Comparison of ENCODE assay signal across 23 cellular contexts in genomic region chr16:57923418-57923817, GRCh38. TPM values are rescaled to one million over a fixed set of nuclear protein-coding genes. Genes with fewer than 3 reads are reported as not detected.
DNase-seq lines count a peak whose midpoint lies in the region; FAIRE-seq and TF ChIP-seq lines count a peak whose summit lies in the region.
"Had no signal": no experiment of that assay in that cellular context is flagged by ENCODE, and none has a peak within 500 bp of the region (broad histone marks: within the 10 kb centered on the region; RNA-seq: fewer than 3 reads in every experiment).

No MANE protein-coding gene starts in this region.

- H2AFZ ChIP-seq in H1 (ENCODE audit: low read length) = no peak overlapping the region
- H2AFZ ChIP-seq: GM23248 had no signal

- H3K18ac ChIP-seq in H1 (ENCODE audit: extremely low read depth, low read length) = no peak overlapping the region

- H2BK20ac ChIP-seq in H1 (ENCODE audit: low read length) = no peak overlapping the region

- no peak overlapping the region for H4K8ac ChIP-seq in H1 (ENCODE audit: extremely low read depth, insufficient read depth, low read length)

- no peak overlapping the region for H4K5ac ChIP-seq in H1 (ENCODE audit: insufficient read length, low read depth, low read length)

- no peak for TF ChIP-seq EP300 in H1 (IDR thresholded peaks at IDR 0.05; ENCODE audit: borderline replicate concordance in 1 of 2, low read depth in 2 of 2, low read length in 2 of 2)

- H2BK120ac ChIP-seq in H1 (replicated peaks; ENCODE audit: low read depth, low read length) = no peak overlapping the region

- H3K9ac ChIP-seq in H1 (replicated peaks in 1 of 4; ENCODE audit: extremely low read depth in 1 of 4, low read depth in 3 of 4, low read length in 3 of 4) (no peak overlapping the region), kidney (ENCODE audit: low read length in 2 of 2) (no peak overlapping the region)
- H3K9ac ChIP-seq: GM23248 had no signal

- TF ChIP-seq POLR2A in H1 (IDR thresholded peaks at IDR 0.05; ENCODE audit: control extremely low read depth in 1 of 2, low read depth in 2 of 2, low read length in 2 of 2) = no peak

- peak overlapping the region; percentile 77 for H3K27ac Mint-ChIP-seq in activated naive CD4-positive, alpha-beta T cell treated with anti-CD3 and anti-CD28 coated beads, Interleukin-2, amount 50 U/mL, for 24 hours
- H3K27ac Mint-ChIP-seq in activated naive CD8-positive, alpha-beta T cell treated with anti-CD3 and anti-CD28 coated beads for 36 hours = no peak overlapping the region
- H3K27ac Mint-ChIP-seq: CD4-positive, alpha-beta T cell had no signal

- H2BK5ac ChIP-seq in H1 (ENCODE audit: low read depth, low read length) = no peak overlapping the region

- POLR2A ChIA-PET in H1 (lab: Charles Lee; ENCODE audit: partially characterized antibody) = no interaction called here

- FAIRE-seq in H1 (lab: Jason Lieb, UNC) = no peak
- FAIRE-seq in kidney (lab: Jason Lieb, UNC) = no peak
- FAIRE-seq: A549, D721Med, G401.6, GM12891, GM18507, H54 had no signal

- TF ChIP-seq CTCF in H1 (IDR thresholded peaks at IDR 0.05; ENCODE audit: control extremely low read depth in 1 of 3, insufficient read depth in 1 of 3, low read depth in 1 of 3, low read length in 3 of 3) (no peak), kidney (IDR thresholded peaks at IDR 0.05; ENCODE audit: borderline replicate concordance, extremely low read depth, insufficient read depth) (no peak)

- H4K20me1 ChIP-seq in H1 (replicated peaks in 1 of 2; ENCODE audit: control insufficient read depth in 1 of 2, insufficient read depth in 2 of 2, low read length in 2 of 2) = no peaks in the 10 kb centered on the region

- no peaks in the 10 kb centered on the region for H3K9me3 Mint-ChIP-seq in activated naive CD4-positive, alpha-beta T cell treated with anti-CD3 and anti-CD28 coated beads, Interleukin-2, amount 50 U/mL, for 24 hours
- no peaks in the 10 kb centered on the region for H3K9me3 Mint-ChIP-seq in activated naive CD8-positive, alpha-beta T cell treated with anti-CD3 and anti-CD28 coated beads for 36 hours
- H3K9me3 Mint-ChIP-seq: CD4-positive, alpha-beta T cell had no signal

- intact Hi-C loops in kidney (cut with DNase I) = no loop called here

- WGBS in H1 (ENCODE audit: extremely low coverage in 1 of 2, insufficient coverage in 1 of 2, insufficient read length in 1 of 2, insufficient replicate concordance in 2 of 2, low coverage in 1 of 2, low lambda C conversion rate in 2 of 2, missing lambda C conversion rate in 1 of 2), 2 experiments = 83% methylated on average over 2 of the region's 2 CpGs; no CpG with 5 or more reads in 1 of the 2 experiments

- H3K79me2 ChIP-seq in H1 (ENCODE audit: control insufficient read depth in 1 of 2, insufficient read depth in 2 of 2, low read length in 2 of 2) = no peaks in the 10 kb centered on the region

- H3K36me3 Mint-ChIP-seq in activated naive CD4-positive, alpha-beta T cell treated with anti-CD3 and anti-CD28 coated beads, Interleukin-2, amount 50 U/mL, for 24 hours = no peaks in the 10 kb centered on the region
- no peaks in the 10 kb centered on the region for H3K36me3 Mint-ChIP-seq in activated naive CD8-positive, alpha-beta T cell treated with anti-CD3 and anti-CD28 coated beads for 36 hours

- H3K4me1 ChIP-seq in H1 (replicated peaks in 1 of 4; ENCODE audit: control insufficient read depth in 3 of 4, insufficient read depth in 4 of 4, low read length in 3 of 4) (peaks cover 0 to 2% (median 0%) of the 10 kb centered on the region in 4 experiments; a peak in 1 of 7 replicates), kidney (ENCODE audit: control insufficient read depth in 1 of 2, insufficient read depth in 1 of 2, low read depth in 1 of 2, low read length in 2 of 2) (no peaks in the 10 kb centered on the region)
- H3K4me1 ChIP-seq: A549, Caco-2 had no signal

- H3K27me3 Mint-ChIP-seq in activated naive CD4-positive, alpha-beta T cell treated with anti-CD3 and anti-CD28 coated beads, Interleukin-2, amount 50 U/mL, for 24 hours = peaks cover 1% of the 10 kb centered on the region
- no peaks in the 10 kb centered on the region for H3K27me3 Mint-ChIP-seq in activated naive CD8-positive, alpha-beta T cell treated with anti-CD3 and anti-CD28 coated beads for 36 hours
- H3K27me3 Mint-ChIP-seq: CD4-positive, alpha-beta T cell had no signal

- H3K4me2 ChIP-seq in H1 (ENCODE audit: insufficient read depth in 1 of 2, low read depth in 2 of 2, low read length in 2 of 2) = no peak overlapping the region
- H3K4me2 ChIP-seq: A549 had no signal

- H3K79me1 ChIP-seq in H1 (ENCODE audit: low read depth, low read length) = no peaks in the 10 kb centered on the region

- CTCF ChIA-PET in H1 (lab: Charles Lee; ENCODE audit: partially characterized antibody) = interaction anchor here (1.4 to 1.7 kb wide), 2 partner anchors 24 to 147 kb away, joined by 3 to 4 read pairs; no protein-coding TSS in a partner anchor

- H3K4me3 Mint-ChIP-seq in activated naive CD4-positive, alpha-beta T cell treated with anti-CD3 and anti-CD28 coated beads, Interleukin-2, amount 50 U/mL, for 24 hours = no peak overlapping the region
- no peak overlapping the region for H3K4me3 Mint-ChIP-seq in activated naive CD8-positive, alpha-beta T cell treated with anti-CD3 and anti-CD28 coated beads for 36 hours
- H3K4me3 Mint-ChIP-seq: CD4-positive, alpha-beta T cell had no signal

- H3K56ac ChIP-seq in H1 (replicated peaks; ENCODE audit: insufficient read length, low read depth, low read length) = no peak overlapping the region

- H3K27ac ChIP-seq in H1 (ENCODE audit: low read depth, low read length) (no peak overlapping the region), kidney (ENCODE audit: low read depth in 2 of 2, low read length in 2 of 2) (no peak overlapping the region)
- H3K27ac ChIP-seq: 22Rv1, A549, C4-2B, GM23248, HL-60 had no signal

- H3K4ac ChIP-seq in H1 (replicated peaks; ENCODE audit: insufficient read length, low read depth, low read length) = no peak overlapping the region

- no peak overlapping the region for H3K14ac ChIP-seq in H1 (ENCODE audit: insufficient read length)

- DNase-seq in activated naive CD4-positive, alpha-beta T cell treated with Interleukin-2 at 50 U/mL for 16 hours = no peak
- DNase-seq in H1 (ENCODE audit: low read depth in 1 of 2, low spot score in 2 of 2) (no peak), kidney (peak; percentile 1), NCI-H1436 treated with DMSO at 0.1 percent for 48 hours (lab: John Stamatoyannopoulos, UW) (no peak)
- DNase-seq in stimulated activated CD4-positive, alpha-beta T cell treated with anti-CD3 and anti-CD28 coated beads, Interleukin-4, amount 100 ng/mL, for 24 hours = no peak
- DNase-seq in activated naive CD8-positive, alpha-beta T cell treated with anti-CD3 and anti-CD28 coated beads for 36 hours = no peak
- DNase-seq: AML-193; Caco-2; CD4-positive, alpha-beta T cell; GM23248; HCEC 1CT; IMR-90 had no signal

- no peak overlapping the region for H4K91ac ChIP-seq in H1 (replicated peaks; ENCODE audit: insufficient read length, low read length)

- no peak overlapping the region for H2BK12ac ChIP-seq in H1 (ENCODE audit: low read depth, low read length)

- H3K27me3 ChIP-seq in H1 (replicated peaks in 1 of 4; ENCODE audit: control insufficient read depth in 3 of 4, extremely low read depth in 1 of 4, insufficient read depth in 3 of 4, low read length in 3 of 4) = no peaks in the 10 kb centered on the region; a peak in 1 of 7 replicates

- H3K9me3 ChIP-seq in H1 (ENCODE audit: insufficient read depth in 2 of 2, low read depth in 1 of 2, low read length in 1 of 2) (no peaks in the 10 kb centered on the region), kidney (ENCODE audit: control insufficient read depth in 1 of 2, low read length in 2 of 2) (no peaks in the 10 kb centered on the region)
- H3K9me3 ChIP-seq: A549, Caco-2 had no signal

- no peak overlapping the region for H3K23ac ChIP-seq in H1 (ENCODE audit: insufficient read length)

- no peak overlapping the region for H2BK15ac ChIP-seq in H1 (ENCODE audit: low read length)

- H3K4me1 Mint-ChIP-seq in activated naive CD4-positive, alpha-beta T cell treated with anti-CD3 and anti-CD28 coated beads, Interleukin-2, amount 50 U/mL, for 24 hours = no peaks in the 10 kb centered on the region
- no peaks in the 10 kb centered on the region for H3K4me1 Mint-ChIP-seq in activated naive CD8-positive, alpha-beta T cell treated with anti-CD3 and anti-CD28 coated beads for 36 hours

- TF ChIP-seq RAD21 in H1 (IDR thresholded peaks at IDR 0.05 in 1 of 2, conservative IDR thresholded peaks at IDR 0.05 in 1 of 2; ENCODE audit: low read depth in 2 of 2, low read length in 2 of 2) = no peak

- H3K4me3 ChIP-seq in H1 (ENCODE audit: extremely low read depth in 1 of 4, insufficient read depth in 2 of 4, low read depth in 3 of 4, low read length in 4 of 4) (no peak overlapping the region), kidney (ENCODE audit: low read length in 2 of 2) (no peak overlapping the region)
- H3K4me3 ChIP-seq: A549, GM23248 had no signal

- H2AK5ac ChIP-seq in H1 (ENCODE audit: low read depth, low read length) = no peak overlapping the region

- H3K23me2 ChIP-seq in H1 (ENCODE audit: low read depth, low read length) = no peaks in the 10 kb centered on the region

- H3K36me3 ChIP-seq in H1 (ENCODE audit: control insufficient read depth in 2 of 4, insufficient read depth in 4 of 4, low read length in 3 of 4) (no peaks in the 10 kb centered on the region), kidney (ENCODE audit: control insufficient read depth in 1 of 2, insufficient read depth in 2 of 2, low read length in 2 of 2) (no peaks in the 10 kb centered on the region)

TF ChIP-seq in H1, 55 proteins besides CTCF, POLR2A, EP300 and RAD21 (continues in another document):
- 0 out of 2 replicates have a peak, but pooled peaks have one; percentile 50 for TF ChIP-seq KDM1A (IDR thresholded peaks at IDR 0.05; ENCODE audit: borderline replicate concordance, low read length)

RNA-seq across cellular contexts. Expression of gene CNGB1, which starts 47.5 kb away (rescaled TPM):
- total RNA-seq in H1 (2021; fragmentation: NEBNext Ultra II Directional; extraction: Animal tissue kit (Norgen Biotek cat#: 25700)) = not detected in 2 replicates
- not detected in 2 replicates for polyA plus RNA-seq in H1 (2011; rRNA removed)
- polyA plus RNA-seq in H1 (2011; cell fraction: cytosol; rRNA removed) = 0.09 TPM
- polyA plus RNA-seq in H1 (2011; cell fraction: nucleus; rRNA removed) = 0.03 TPM
- polyA plus RNA-seq in H1 (2012, experiment 1 of 2) = not detected in 4 replicates
- not detected for polyA plus RNA-seq in H1 (2012, experiment 2 of 2)
- under 0.01 TPM for polyA plus RNA-seq in H1 (2013, experiment 1 of 2)
- 0.02 TPM for polyA plus RNA-seq in H1 (2013, experiment 2 of 2)
- not detected in 2 replicates for polyA minus RNA-seq in H1 (2011; rRNA and poly(A)+ RNA removed)
- not detected for polyA minus RNA-seq in H1 (2011; cell fraction: cytosol; rRNA and poly(A)+ RNA removed)
- polyA minus RNA-seq in H1 (2011; cell fraction: nucleus; rRNA and poly(A)+ RNA removed) = not detected
- not detected for total RNA-seq in kidney
- not detected for polyA plus RNA-seq in kidney (ENCODE audit: insufficient read depth, low read depth, low replicate concordance)
- total RNA-seq in activated naive CD8-positive, alpha-beta T cell treated with anti-CD3 and anti-CD28 coated beads for 36 hours = not detected
- total RNA-seq: Caco-2; CD4-positive, alpha-beta T cell; GM23248; IMR-90 had no signal
- polyA plus RNA-seq: BJ, GM23248, IMR-90 had no signal
